Comparison of ENCODE assay signal across 9 cellular contexts in genomic region chr2:216632321-216632951, GRCh38. TPM values are rescaled to one million over a fixed set of nuclear protein-coding genes. Genes with fewer than 3 reads are reported as not detected.
A peak's percentile ranks its signal among the peaks of the same experiment; 100 is the strongest.
DNase-seq lines count a peak whose midpoint lies in the region; ATAC-seq and TF ChIP-seq lines count a peak whose summit lies in the region.
"Had no signal": no experiment of that assay in that cellular context is flagged by ENCODE, and none has a peak within 500 bp of the region (broad histone marks: within the 10 kb centered on the region; RNA-seq: fewer than 3 reads in every experiment).

No MANE protein-coding gene starts in this region.

- CTCF ChIA-PET in IMR-90 (lab: Yijun Ruan, JAX) = interaction anchor here (0.6 kb wide), 1 partner anchor 11 kb away, joined by 3 read pairs; no protein-coding TSS in a partner anchor

- H4K8ac ChIP-seq in IMR-90 (ENCODE audit: low read depth in 2 of 2, low read length in 2 of 2) = no peak overlapping the region

- H2AK9ac ChIP-seq in IMR-90 (replicated peaks; ENCODE audit: low read depth, low read length, poor library complexity) = no peak overlapping the region

- intact Hi-C loops in CD14-positive monocyte (cut with micrococcal nuclease) = no loop called here
- intact Hi-C loops in IMR-90 (cut with micrococcal nuclease) = no loop called here

- no peak overlapping the region for H2AK5ac ChIP-seq in IMR-90 (ENCODE audit: low read depth, low read length)

- H3K18ac ChIP-seq in IMR-90 (ENCODE audit: low read depth, low read length) = no peak overlapping the region

- peak overlapping the region; percentile 72 for H3K4me2 ChIP-seq in IMR-90 (ENCODE audit: low read depth, low read length)

- no peak for TF ChIP-seq POLR2A in IMR-90 (IDR thresholded peaks at IDR 0.05; ENCODE audit: low read depth, low read length)

- H3K27ac ChIP-seq in IMR-90 (ENCODE audit: insufficient read depth, low read length) (no peak overlapping the region), coronary artery (peak overlapping the region; percentile 56 to 89)

- no peaks in the 10 kb centered on the region for H3K79me1 ChIP-seq in IMR-90 (ENCODE audit: low read depth in 1 of 2, low read length in 2 of 2)

- H3K9me1 ChIP-seq in IMR-90 (ENCODE audit: insufficient read depth, low read length) = no peaks in the 10 kb centered on the region

- no TSS peak for BruUV-seq in IMR-90 (replicated peaks; lab: Mats Ljungman, UMichigan)

- in situ Hi-C loops in IMR-90 (cut with MboI; ENCODE audit: low sequenced_read_pairs) = no loop called here

- POLR2A ChIA-PET in IMR-90 (lab: Charles Lee; ENCODE audit: unreplicated experiment) = no interaction called here

- peaks cover 4% of the 10 kb centered on the region; the same call in 1 of the 2 replicates for H3K4me1 ChIP-seq in IMR-90 (ENCODE audit: control insufficient read depth, insufficient read depth, low read length)

- no peak overlapping the region for H2BK15ac ChIP-seq in IMR-90 (ENCODE audit: low read depth, low read length)

- H3K27me3 Mint-ChIP-seq in CD14-positive monocyte (ENCODE audit: low read depth in 3 of 3) (peaks cover 49 to 71% (median 69%) of the 10 kb centered on the region in 3 donors), nephron (ENCODE audit: low read depth) (peaks cover 10% of the 10 kb centered on the region)

- H3K9ac ChIP-seq in IMR-90 (ENCODE audit: low read depth, low read length) = no peak overlapping the region

- peak overlapping the region; percentile 77 to 89 for H3K4me3 Mint-ChIP-seq in CD14-positive monocyte
- peak overlapping the region; percentile 87 to 93 (median 91) for H3K4me3 Mint-ChIP-seq in nephron

- TF ChIP-seq CTCF in CD14-positive monocyte (IDR thresholded peaks at IDR 0.05) (no peak), IMR-90 (conservative IDR thresholded peaks at IDR 0.05; ENCODE audit: low read depth, low read length) (no peak), coronary artery (IDR thresholded peaks at IDR 0.05) (no peak), nephron (IDR thresholded peaks at IDR 0.05; ENCODE audit: unreplicated experiment in 3 of 3) (no peak), GM10266 (IDR thresholded peaks at IDR 0.05; ENCODE audit: control insufficient read depth, insufficient read depth, low read depth, missing control alignments) (no peak)

- dilution Hi-C loops in IMR-90 (cut with HindIII; ENCODE audit: low sequenced_read_pairs, unreplicated experiment) = no loop called here

- no peak overlapping the region for H3K14ac ChIP-seq in IMR-90 (replicated peaks; ENCODE audit: low read depth, low read length)

- DNase-seq in CD14-positive monocyte (ENCODE audit: low spot score) (no peak), IMR-90 (no peak), coronary artery (ENCODE audit: low spot score) (no peak), GM10266 (ENCODE audit: extremely low spot score) (no peak)
- DNase-seq: MM.1S had no signal

- ATAC-seq in IMR-90 (ENCODE audit: low read depth) (no peak), HG03342 (IDR thresholded peaks at IDR 0.05; ENCODE audit: unreplicated experiment) (no peak), GM21381 (IDR thresholded peaks at IDR 0.05; ENCODE audit: unreplicated experiment) (no peak), GM21367 (IDR thresholded peaks at IDR 0.05; ENCODE audit: unreplicated experiment) (no peak)

- 0 out of 2 replicates have a peak overlapping the region, but pooled peaks have one; percentile 66 for H3K23ac ChIP-seq in IMR-90 (ENCODE audit: low read depth, low read length)

- H3K9me3 ChIP-seq in IMR-90 (ENCODE audit: control insufficient read depth, insufficient read depth, low read length) = no peaks in the 10 kb centered on the region

- no peak overlapping the region for H4K5ac ChIP-seq in IMR-90 (ENCODE audit: low read depth, low read length)

- H2BK5ac ChIP-seq in IMR-90 (ENCODE audit: low read depth, low read length, poor library complexity, severe bottlenecking) = no peak overlapping the region

- H2BK20ac ChIP-seq in IMR-90 (ENCODE audit: low read depth, low read length) = no peak overlapping the region

- TF ChIP-seq RAD21 in IMR-90 (IDR thresholded peaks at IDR 0.05; ENCODE audit: low read length) = no peak

- H3K4me1 Mint-ChIP-seq in CD14-positive monocyte (peaks cover 41% of the 10 kb centered on the region), nephron (peaks cover 42% of the 10 kb centered on the region)

- WGBS in IMR-90 (ENCODE audit: extremely low coverage in 2 of 2, insufficient read length in 1 of 2), 2 experiments = 16% methylated on average over 5 of the region's 13 CpGs; no CpG with 5 or more reads in 1 of the 2 experiments

- no peak overlapping the region for H3K4me3 ChIP-seq in IMR-90 (ENCODE audit: insufficient read depth, low read depth, low read length)
- peak overlapping the region; percentile 89 for H3K4me3 ChIP-seq in coronary artery

- H3K9me3 Mint-ChIP-seq in CD14-positive monocyte (peaks cover 0 to 21% (median 7%) of the 10 kb centered on the region in 7 donors), nephron (no peaks in the 10 kb centered on the region)

- H3K56ac ChIP-seq in IMR-90 (ENCODE audit: extremely low read depth, insufficient read depth, low read length) = no peak overlapping the region

- H3K36me3 Mint-ChIP-seq in CD14-positive monocyte (peaks cover 4 to 9% of the 10 kb centered on the region in 2 donors), nephron (ENCODE audit: low read depth) (peaks cover 6% of the 10 kb centered on the region)

- no peak overlapping the region for H3K27ac Mint-ChIP-seq in CD14-positive monocyte
- H3K27ac Mint-ChIP-seq in nephron = peak overlapping the region; percentile 67 to 85 (median 70)

- H2AFZ ChIP-seq in IMR-90 (replicated peaks; ENCODE audit: low read length, poor library complexity) = peak overlapping the region; percentile 89

- no peaks in the 10 kb centered on the region for H3K36me3 ChIP-seq in IMR-90 (ENCODE audit: control insufficient read depth, insufficient read depth, low read length)

- no peak overlapping the region for H2BK120ac ChIP-seq in IMR-90 (ENCODE audit: low read depth, low read length)

- no peak overlapping the region for H4K91ac ChIP-seq in IMR-90 (ENCODE audit: insufficient read depth, low read depth, low read length)

- no peaks in the 10 kb centered on the region for H4K20me1 ChIP-seq in IMR-90 (ENCODE audit: insufficient read depth, low read length)

- H3K27me3 ChIP-seq in IMR-90 (ENCODE audit: control insufficient read depth, insufficient read depth, low read length) = peaks cover 37% of the 10 kb centered on the region

- no peak overlapping the region for H3K4ac ChIP-seq in IMR-90 (ENCODE audit: low read depth, low read length)

TF ChIP-seq in IMR-90, 13 proteins besides CTCF, POLR2A, EP300 and RAD21:
- TF ChIP-seq CEBPB (IDR thresholded peaks at IDR 0.05; ENCODE audit: low read depth, low read length) (no peak), SMC3 (IDR thresholded peaks at IDR 0.05; ENCODE audit: low read depth, low read length) (no peak), MAFK (IDR thresholded peaks at IDR 0.05; ENCODE audit: low read depth, low read length) (no peak), RFX5 (IDR thresholded peaks at IDR 0.05; ENCODE audit: low read depth, low read length) (no peak), NFE2L2 (IDR thresholded peaks at IDR 0.05; ENCODE audit: low read depth, low read length) (no peak), CHD1 (IDR thresholded peaks at IDR 0.05; ENCODE audit: low read depth, low read length) (no peak), MAZ (IDR thresholded peaks at IDR 0.05; ENCODE audit: borderline replicate concordance, low read depth, low read length) (no peak), FOS (IDR thresholded peaks at IDR 0.05; ENCODE audit: low read depth, low read length) (no peak), MXI1 (IDR thresholded peaks at IDR 0.05; ENCODE audit: borderline replicate concordance, low read depth, low read length) (no peak), BHLHE40 (IDR thresholded peaks at IDR 0.05; ENCODE audit: low read depth, low read length) (no peak), RCOR1 (IDR thresholded peaks at IDR 0.05; ENCODE audit: insufficient replicate concordance, low read length) (no peak)
- TF ChIP-seq, protein P1, sequence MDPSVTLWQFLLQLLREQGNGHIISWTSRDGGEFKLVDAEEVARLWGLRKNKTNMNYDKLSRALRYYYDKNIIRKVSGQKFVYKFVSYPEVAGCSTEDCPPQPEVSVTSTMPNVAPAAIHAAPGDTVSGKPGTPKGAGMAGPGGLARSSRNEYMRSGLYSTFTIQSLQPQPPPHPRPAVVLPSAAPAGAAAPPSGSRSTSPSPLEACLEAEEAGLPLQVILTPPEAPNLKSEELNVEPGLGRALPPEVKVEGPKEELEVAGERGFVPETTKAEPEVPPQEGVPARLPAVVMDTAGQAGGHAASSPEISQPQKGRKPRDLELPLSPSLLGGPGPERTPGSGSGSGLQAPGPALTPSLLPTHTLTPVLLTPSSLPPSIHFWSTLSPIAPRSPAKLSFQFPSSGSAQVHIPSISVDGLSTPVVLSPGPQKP (IDR thresholded peaks at IDR 0.05; ENCODE audit: borderline replicate concordance, low read depth, low read length) = no peak
- TF ChIP-seq, protein P2, sequence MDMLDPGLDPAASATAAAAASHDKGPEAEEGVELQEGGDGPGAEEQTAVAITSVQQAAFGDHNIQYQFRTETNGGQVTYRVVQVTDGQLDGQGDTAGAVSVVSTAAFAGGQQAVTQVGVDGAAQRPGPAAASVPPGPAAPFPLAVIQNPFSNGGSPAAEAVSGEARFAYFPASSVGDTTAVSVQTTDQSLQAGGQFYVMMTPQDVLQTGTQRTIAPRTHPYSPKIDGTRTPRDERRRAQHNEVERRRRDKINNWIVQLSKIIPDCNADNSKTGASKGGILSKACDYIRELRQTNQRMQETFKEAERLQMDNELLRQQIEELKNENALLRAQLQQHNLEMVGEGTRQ (IDR thresholded peaks at IDR 0.05; ENCODE audit: low read depth, low read length) = no peak

RNA-seq across cellular contexts. Expression of gene IGFBP2, which starts 0.8 kb away (rescaled TPM):
- not detected for polyA plus RNA-seq in CD14-positive monocyte
- 33.5 and 36.7 TPM in 2 replicates for total RNA-seq in IMR-90 (2012; rRNA removed)
- polyA plus RNA-seq in IMR-90 (2012; rRNA removed) = 236 and 257 TPM in 2 replicates
- polyA plus RNA-seq in IMR-90 (2012; cell fraction: cytosol; rRNA removed) = 205 and 355 TPM in 2 replicates
- polyA plus RNA-seq in IMR-90 (2012; cell fraction: nucleus; rRNA removed; ENCODE audit: low replicate concordance) = 73.3 and 119 TPM in 2 replicates

Comparison
In these comparisons a context has a peak if more than half of its experiments do, and no peak if none do; other contexts are left out.
1. H3K27ac Mint-ChIP-seq: peak in nephron (3 of 3); none in CD14-positive monocyte (0 of 7).
2. RNA of gene IGFBP2, which starts 0.8 kb away (polyA plus RNA-seq): 73.3 to 355 TPM in IMR-90; not detected in CD14-positive monocyte; every median in the first group is over 10 times any median in the second.